In genomic region chr5:103369125-103370120, GRCh38 we compare ENCODE assay signal across 21 cellular contexts.
"Had no signal": no experiment of that assay in that cellular context is flagged by ENCODE, and none has a peak within 500 bp of the region (broad histone marks: within the 10 kb centered on the region; RNA-seq: fewer than 3 reads in every experiment).

No MANE protein-coding gene starts in this region.

- H3K9me3 Mint-ChIP-seq: neural crest cell had no signal

- FAIRE-seq: keratinocyte had no signal

- H3K4me3 ChIP-seq: heart left ventricle, lower lobe of right lung, spleen, testis, upper lobe of right lung had no signal

- H3K27me3 ChIP-seq: heart left ventricle, spleen, testis, upper lobe of right lung had no signal

- H3K27ac Mint-ChIP-seq: activated CD8-positive, alpha-beta memory T cell treated with anti-CD3 and anti-CD28 coated beads, Interleukin-2, amount 10 ng/mL, durations not matched to agents 7 days and 5 days; activated CD8-positive, alpha-beta T cell treated with anti-CD3 and anti-CD28 coated beads for 36 hours; activated naive CD4-positive, alpha-beta T cell treated with anti-CD3 and anti-CD28 coated beads, Interleukin-2, amount 50 U/mL, for 24 hours; brain; naive thymus-derived CD4-positive, alpha-beta T cell; progenitor cell of endocrine pancreas had no signal

- H3K9me3 ChIP-seq: lower lobe of right lung, testis, upper lobe of right lung had no signal

- H3K4me1 Mint-ChIP-seq: activated CD8-positive, alpha-beta memory T cell treated with anti-CD3 and anti-CD28 coated beads, Interleukin-2, amount 10 ng/mL, durations not matched to agents 7 days and 5 days; activated naive CD4-positive, alpha-beta T cell treated with anti-CD3 and anti-CD28 coated beads, Interleukin-2, amount 50 U/mL, for 24 hours; naive thymus-derived CD4-positive, alpha-beta T cell had no signal

- ATAC-seq: activated CD8-positive, alpha-beta memory T cell treated with anti-CD3 and anti-CD28 coated beads, Interleukin-2, amount 10 ng/mL, durations not matched to agents 7 days and 5 days; activated CD8-positive, alpha-beta T cell treated with anti-CD3 and anti-CD28 coated beads for 36 hours; heart left ventricle; left colon; lower lobe of right lung; naive thymus-derived CD4-positive, alpha-beta T cell; upper lobe of right lung had no signal

- DNase-seq: activated CD4-positive, alpha-beta T cell treated with anti-CD3 and anti-CD28 coated beads for 48 hours; activated CD8-positive, alpha-beta memory T cell treated with anti-CD3 and anti-CD28 coated beads, Interleukin-2, amount 10 ng/mL, durations not matched to agents 7 days and 5 days; activated CD8-positive, alpha-beta T cell treated with anti-CD3 and anti-CD28 coated beads for 36 hours; activated effector memory CD4-positive, alpha-beta T cell treated with anti-CD3 and anti-CD28 coated beads, Interleukin-2, amount 50 U/mL, for 16 hours; activated T-cell treated with anti-CD3 and anti-CD28 coated beads for 4 hours; anterior cingulate cortex; heart left ventricle; left colon; lower lobe of right lung; naive thymus-derived CD4-positive, alpha-beta T cell; spleen; stimulated activated CD4-positive, alpha-beta T cell treated with anti-CD3 and anti-CD28 coated beads, Interleukin-4, amount 100 ng/mL, for 1 hour; stimulated activated naive CD4-positive, alpha-beta T cell; T1000; testis; upper lobe of right lung had no signal

- H3K27ac ChIP-seq: heart left ventricle, lower lobe of right lung, spleen, testis, upper lobe of right lung had no signal

- H3K36me3 Mint-ChIP-seq: activated CD8-positive, alpha-beta memory T cell treated with anti-CD3 and anti-CD28 coated beads, Interleukin-2, amount 10 ng/mL, durations not matched to agents 7 days and 5 days; activated naive CD4-positive, alpha-beta T cell treated with anti-CD3 and anti-CD28 coated beads, Interleukin-2, amount 50 U/mL, for 24 hours had no signal

- H3K36me3 ChIP-seq: heart left ventricle, lower lobe of right lung, spleen, upper lobe of right lung had no signal

- H3K4me1 ChIP-seq: lower lobe of right lung, testis, upper lobe of right lung had no signal

- H3K4me3 Mint-ChIP-seq: activated CD8-positive, alpha-beta memory T cell treated with anti-CD3 and anti-CD28 coated beads, Interleukin-2, amount 10 ng/mL, durations not matched to agents 7 days and 5 days; activated CD8-positive, alpha-beta T cell treated with anti-CD3 and anti-CD28 coated beads for 36 hours; activated naive CD4-positive, alpha-beta T cell treated with anti-CD3 and anti-CD28 coated beads, Interleukin-2, amount 50 U/mL, for 24 hours; brain; naive thymus-derived CD4-positive, alpha-beta T cell; neural crest cell had no signal

- H3K27me3 Mint-ChIP-seq: progenitor cell of endocrine pancreas had no signal
